ENCODE assay signal across 8 cellular contexts in the genomic region with DNA sequence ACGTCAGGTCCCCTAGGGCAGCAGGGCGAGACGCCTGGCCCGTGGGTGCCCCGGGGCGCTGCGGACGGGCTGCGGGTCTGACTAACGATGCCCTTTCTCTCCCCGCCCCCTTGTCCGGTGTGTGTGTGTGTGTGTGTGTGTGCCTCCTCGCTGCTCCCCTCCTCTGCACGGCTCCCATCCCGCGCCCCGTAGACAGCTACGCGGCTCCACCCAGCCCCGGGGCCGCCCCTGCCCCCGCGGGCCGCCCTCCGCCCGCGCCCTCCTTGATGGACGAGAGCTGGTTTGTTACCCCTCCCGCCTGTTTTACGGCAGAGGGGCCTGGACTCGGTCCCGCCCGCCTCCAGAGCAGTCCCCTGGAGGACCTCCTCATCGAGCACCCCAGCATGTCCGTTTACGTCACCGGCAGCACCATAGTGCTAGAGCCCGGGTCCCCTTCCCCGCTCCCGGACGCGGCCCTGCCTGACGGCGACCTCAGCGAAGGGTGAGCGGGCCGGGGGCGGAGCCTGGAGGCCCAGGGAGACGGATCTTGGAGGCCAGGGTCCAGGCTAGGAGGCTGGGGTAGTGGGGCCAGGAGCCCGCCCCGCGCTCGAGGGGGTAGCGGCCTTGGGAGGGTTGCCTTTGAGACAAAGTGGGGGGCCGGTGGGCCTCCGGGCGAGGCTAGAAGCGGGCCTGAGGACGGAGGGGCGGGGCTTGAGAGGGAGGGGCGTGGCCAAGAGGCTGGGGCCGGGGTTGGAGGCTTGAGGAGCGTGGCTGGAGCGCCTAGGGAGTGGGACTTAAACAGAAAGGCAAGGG. TPM values are rescaled to one million over a fixed set of nuclear protein-coding genes. Genes with fewer than 3 reads are reported as not detected.
A peak's percentile ranks its signal among the peaks of the same experiment; 100 is the strongest.
DNase-seq lines count a peak whose midpoint lies in the region; ATAC-seq and TF ChIP-seq lines count a peak whose summit lies in the region.

No MANE protein-coding gene starts in this region.

- peak overlapping the region; percentile 75 for H3K4me3 ChIP-seq in AG09309 (ENCODE audit: control insufficient read depth, low read depth, low read length)
- H3K4me3 ChIP-seq in ectodermal cell (ENCODE audit: insufficient read depth, low read depth, low read length), result peak overlapping the region; percentile 66

- no peak for TF ChIP-seq CTCF in AG09309 (IDR thresholded peaks at IDR 0.05; ENCODE audit: control insufficient read depth, insufficient read depth, low read depth, low read length, missing control alignments)

- H3K27ac ChIP-seq in ectodermal cell (ENCODE audit: insufficient read depth, low read depth, low read length, poor library complexity, severe bottlenecking), result no peak overlapping the region

- H3K36me3 Mint-ChIP-seq in activated CD8-positive, alpha-beta T cell treated with anti-CD3 and anti-CD28 coated beads, Interleukin-2, amount 10 ng/mL, durations not matched to agents 7 days and 5 days (ENCODE audit: low read depth), result peaks cover 6% of the 10 kb centered on the region

- H3K36me3 ChIP-seq in ectodermal cell (ENCODE audit: control insufficient read depth, insufficient read depth, low read length), result no peaks in the 10 kb centered on the region

- H3K9me3 Mint-ChIP-seq in activated CD8-positive, alpha-beta T cell treated with anti-CD3 and anti-CD28 coated beads, Interleukin-2, amount 10 ng/mL, durations not matched to agents 7 days and 5 days (ENCODE audit: insufficient read depth), result no peaks in the 10 kb centered on the region

- DNase-seq in AG09309 (ENCODE audit: low read depth) (no peak), NCI-H446 treated with DMSO at 0.1 percent for 48 hours (lab: John Stamatoyannopoulos, UW) (peak; percentile 13), medulla oblongata (ENCODE audit: extremely low spot score) (peak; percentile 85)
- DNase-seq in activated CD8-positive, alpha-beta T cell treated with anti-CD3 and anti-CD28 coated beads, Interleukin-2, amount 10 ng/mL, durations not matched to agents 7 days and 5 days, result peak; percentile 80
- peak; percentile 43 for DNase-seq in stimulated activated CD8-positive, alpha-beta memory T cell treated with anti-CD3 and anti-CD28 coated beads, Interleukin-12 subunit alpha, Interleukin-12 subunit beta, amount 100 ng/mL, for 24 hours (ENCODE audit: extremely low read depth)

- peak overlapping the region; percentile 82 for H3K4me3 Mint-ChIP-seq in activated CD8-positive, alpha-beta T cell treated with anti-CD3 and anti-CD28 coated beads, Interleukin-2, amount 10 ng/mL, durations not matched to agents 7 days and 5 days

- POLR2A ChIA-PET in activated CD8-positive, alpha-beta T cell treated with anti-CD3 and anti-CD28 coated beads, Interleukin-2, amount 10 ng/mL, durations not matched to agents 7 days and 5 days (lab: Charles Lee), result interaction anchor here (0.6 kb wide), 1 partner anchor 1477 kb away, joined by 3 read pairs; no protein-coding TSS in a partner anchor

- H3K9me3 ChIP-seq in ectodermal cell (ENCODE audit: control insufficient read depth, low read length), result no peaks in the 10 kb centered on the region

- peaks cover 6% of the 10 kb centered on the region for H3K27me3 Mint-ChIP-seq in activated CD8-positive, alpha-beta T cell treated with anti-CD3 and anti-CD28 coated beads, Interleukin-2, amount 10 ng/mL, durations not matched to agents 7 days and 5 days (ENCODE audit: low read depth)

- ATAC-seq in GM18873 (IDR thresholded peaks at IDR 0.05; ENCODE audit: low FRiP score, unreplicated experiment), result peak; percentile 29
- ATAC-seq in HG03135 (IDR thresholded peaks at IDR 0.05; ENCODE audit: unreplicated experiment), result peak; percentile 47
- ATAC-seq in activated CD8-positive, alpha-beta T cell treated with anti-CD3 and anti-CD28 coated beads, Interleukin-2, amount 10 ng/mL, durations not matched to agents 7 days and 5 days, result peak; percentile 68

- H3K4me1 Mint-ChIP-seq in activated CD8-positive, alpha-beta T cell treated with anti-CD3 and anti-CD28 coated beads, Interleukin-2, amount 10 ng/mL, durations not matched to agents 7 days and 5 days (ENCODE audit: low read depth), result peaks cover 34% of the 10 kb centered on the region

- peak overlapping the region; percentile 84 for H3K27ac Mint-ChIP-seq in activated CD8-positive, alpha-beta T cell treated with anti-CD3 and anti-CD28 coated beads, Interleukin-2, amount 10 ng/mL, durations not matched to agents 7 days and 5 days

- H3K4me1 ChIP-seq in ectodermal cell (ENCODE audit: control insufficient read depth, insufficient read depth, low read length), result peaks cover 6% of the 10 kb centered on the region

- H3K27me3 ChIP-seq in ectodermal cell (ENCODE audit: control insufficient read depth, insufficient read depth, low read length, poor library complexity, severe bottlenecking), result peaks cover 54% of the 10 kb centered on the region

- CTCF ChIA-PET in activated CD8-positive, alpha-beta T cell treated with anti-CD3 and anti-CD28 coated beads, Interleukin-2, amount 10 ng/mL, durations not matched to agents 7 days and 5 days (lab: Charles Lee), result interaction anchor here (0.6 to 7.3 kb wide), 7 partner anchors 10 to 397 kb away, joined by 3 to 59 read pairs (median 3); no protein-coding TSS in a partner anchor

- WGBS in ectodermal cell, 2 experiments, result 0 to 1% methylated on average over 63 to 64 of the region's 64 CpGs

RNA-seq across cellular contexts. Expression of a gene that starts 5.1 kb away (rescaled TPM):
- total RNA-seq in activated CD8-positive, alpha-beta T cell treated with anti-CD3 and anti-CD28 coated beads, Interleukin-2, amount 10 ng/mL, durations not matched to agents 7 days and 5 days, result 1 to 10 TPM; 2.0 to 2.1 TPM
- polyA plus RNA-seq in ectodermal cell (2013, experiment 1 of 4), result 7.9 TPM
- polyA plus RNA-seq in ectodermal cell (2013, experiment 2 of 4), result 7.5 TPM
- 6.0 TPM for polyA plus RNA-seq in ectodermal cell (2013, experiment 3 of 4)
- 7.0 TPM for polyA plus RNA-seq in ectodermal cell (2013, experiment 4 of 4)

RNA-seq across cellular contexts. Expression of a gene that starts 32.3 kb away (rescaled TPM):
- 10 to 100 TPM; 19.1 to 21.2 TPM for total RNA-seq in activated CD8-positive, alpha-beta T cell treated with anti-CD3 and anti-CD28 coated beads, Interleukin-2, amount 10 ng/mL, durations not matched to agents 7 days and 5 days
- polyA plus RNA-seq in ectodermal cell (2013, experiment 1 of 4), result 49.6 TPM
- polyA plus RNA-seq in ectodermal cell (2013, experiment 2 of 4), result 47.4 TPM
- polyA plus RNA-seq in ectodermal cell (2013, experiment 3 of 4), result 46.2 TPM
- polyA plus RNA-seq in ectodermal cell (2013, experiment 4 of 4), result 49.8 TPM
